ENCODE assay signal across 8 cellular contexts in genomic region chr3:185009650-185010049, GRCh38.
"Had no signal": no experiment of that assay in that cellular context is flagged by ENCODE, and none has a peak within 500 bp of the region (broad histone marks: within the 10 kb centered on the region; RNA-seq: fewer than 3 reads in every experiment).

No MANE protein-coding gene starts in this region.

- FAIRE-seq: G401.6, GM12878, GM12891, GM12892, GM18507, GM19239 had no signal

- DNase-seq: GDM1, GF-D8 had no signal

- ATAC-seq: GM12878 had no signal

- H3K4me3 ChIP-seq: GM12878 had no signal
